Comparison of ENCODE assay signal across 2 cellular contexts in genomic region chr11:368414-369335, GRCh38.
A peak's percentile ranks its signal among the peaks of the same experiment; 100 is the strongest.
TF ChIP-seq lines count a peak whose summit lies in the region.

No MANE protein-coding gene starts in this region.

TF ChIP-seq in IMR-90, 13 proteins besides CTCF, POLR2A, EP300 and RAD21:
- TF ChIP-seq CEBPB (IDR thresholded peaks at IDR 0.05; ENCODE audit: low read depth, low read length) (no peak), MXI1 (IDR thresholded peaks at IDR 0.05; ENCODE audit: borderline replicate concordance, low read depth, low read length) (0 out of 2 replicates have a peak, but pooled peaks have one; percentile 10), USF2 (IDR thresholded peaks at IDR 0.05; ENCODE audit: low read depth, low read length) (no peak), BHLHE40 (IDR thresholded peaks at IDR 0.05; ENCODE audit: low read depth, low read length) (no peak)

TF ChIP-seq in neural cell, 6 proteins besides CTCF, POLR2A, EP300 and RAD21:
- TF ChIP-seq REST (IDR thresholded peaks at IDR 0.05; ENCODE audit: borderline replicate concordance) (no peak), POLR2AphosphoS5 (IDR thresholded peaks at IDR 0.05) (peak; percentile 36)
